Comparison of ENCODE assay signal across 1 cellular context in the genomic region with DNA sequence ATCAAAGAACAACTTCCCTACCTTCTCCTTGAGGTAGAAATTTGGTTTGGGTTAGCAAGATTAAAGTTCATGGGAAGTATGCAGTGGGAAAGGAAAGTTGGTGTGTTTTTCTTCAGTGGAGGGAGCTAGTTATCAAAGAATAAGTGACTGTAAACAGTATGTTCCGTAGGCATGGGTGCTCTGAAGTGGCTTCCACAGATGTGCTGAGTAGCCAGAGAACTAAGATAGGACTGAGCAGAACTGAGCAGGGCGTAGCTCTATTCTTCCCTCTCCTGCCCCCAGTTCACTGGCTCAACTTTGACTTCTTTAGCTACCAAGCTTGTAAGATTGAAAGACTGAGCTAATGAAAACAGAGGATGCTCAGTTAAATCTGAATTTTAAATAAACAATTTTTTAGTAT.
TF ChIP-seq lines count a peak whose summit lies in the region.

No MANE protein-coding gene starts in this region.

TF ChIP-seq in IMR-90, 13 proteins besides CTCF, POLR2A, EP300 and RAD21:
- TF ChIP-seq, protein P1, sequence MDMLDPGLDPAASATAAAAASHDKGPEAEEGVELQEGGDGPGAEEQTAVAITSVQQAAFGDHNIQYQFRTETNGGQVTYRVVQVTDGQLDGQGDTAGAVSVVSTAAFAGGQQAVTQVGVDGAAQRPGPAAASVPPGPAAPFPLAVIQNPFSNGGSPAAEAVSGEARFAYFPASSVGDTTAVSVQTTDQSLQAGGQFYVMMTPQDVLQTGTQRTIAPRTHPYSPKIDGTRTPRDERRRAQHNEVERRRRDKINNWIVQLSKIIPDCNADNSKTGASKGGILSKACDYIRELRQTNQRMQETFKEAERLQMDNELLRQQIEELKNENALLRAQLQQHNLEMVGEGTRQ (IDR thresholded peaks at IDR 0.05; ENCODE audit: low read depth, low read length) = no peak
